11 cellular contexts compared by ENCODE assay signal in the genomic region with DNA sequence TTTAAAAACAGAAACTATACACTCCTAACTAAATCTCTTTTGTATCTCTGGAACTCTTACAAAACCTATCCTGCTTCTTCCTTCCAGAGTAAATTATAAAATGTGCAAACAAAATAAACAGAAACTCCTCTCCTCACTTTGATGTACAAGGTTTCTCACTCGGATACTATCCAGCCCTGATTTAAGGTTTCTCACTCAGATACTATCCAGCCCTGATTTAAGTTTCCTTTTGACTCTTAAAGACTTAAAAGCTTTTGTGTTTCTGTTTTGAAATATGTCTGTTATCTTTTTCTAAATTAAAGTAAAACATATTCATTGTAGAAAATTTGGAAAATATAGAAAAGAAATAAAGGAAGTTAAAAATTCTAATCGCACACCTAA.
DNase-seq lines count a peak whose midpoint lies in the region; ATAC-seq and TF ChIP-seq lines count a peak whose summit lies in the region.
"Had no signal": no experiment of that assay in that cellular context is flagged by ENCODE, and none has a peak within 500 bp of the region (broad histone marks: within the 10 kb centered on the region; RNA-seq: fewer than 3 reads in every experiment).

No MANE protein-coding gene starts in this region.

- CTCF ChIA-PET in activated naive CD4-positive, alpha-beta T cell treated with anti-CD3 and anti-CD28 coated beads for 36 hours (lab: Charles Lee): interaction anchor here (1.1 to 2.1 kb wide), 10 partner anchors 9 to 125 kb away, joined by 3 to 11 read pairs (median 5); no protein-coding TSS in a partner anchor

- peak overlapping the region; percentile 32 for H3K4me3 Mint-ChIP-seq in activated naive CD4-positive, alpha-beta T cell treated with anti-CD3 and anti-CD28 coated beads for 36 hours
- H3K4me3 Mint-ChIP-seq in T-helper 17 cell: peak overlapping the region; percentile 21
- H3K4me3 Mint-ChIP-seq: CD4-positive, CD25-positive, alpha-beta regulatory T cell had no signal

- no peaks in the 10 kb centered on the region for H3K27me3 Mint-ChIP-seq in activated naive CD4-positive, alpha-beta T cell treated with anti-CD3 and anti-CD28 coated beads for 36 hours (ENCODE audit: low read depth)
- H3K27me3 Mint-ChIP-seq in T-helper 17 cell: peaks cover 14% of the 10 kb centered on the region

- H3K9me3 ChIP-seq in T-helper 17 cell (ENCODE audit: control insufficient read depth, low read length, poor library complexity, severe bottlenecking): no peaks in the 10 kb centered on the region
- H3K9me3 ChIP-seq: HAP-1, MG63 had no signal

- no peaks in the 10 kb centered on the region for H3K36me3 Mint-ChIP-seq in activated naive CD4-positive, alpha-beta T cell treated with anti-CD3 and anti-CD28 coated beads for 36 hours (ENCODE audit: low read depth)
- no peaks in the 10 kb centered on the region for H3K36me3 Mint-ChIP-seq in T-helper 17 cell (ENCODE audit: low read depth)
- H3K36me3 Mint-ChIP-seq: CD4-positive, CD25-positive, alpha-beta regulatory T cell had no signal

- intact Hi-C loops in activated naive CD4-positive, alpha-beta T cell treated with anti-CD3 and anti-CD28 coated beads for 36 hours (cut with micrococcal nuclease): loop anchor here (1.0 to 5.0 kb wide), 4 partner anchors 121 to 1065 kb away; no protein-coding TSS in a partner anchor
- intact Hi-C loops in posterior vena cava (cut with DNase I): no loop called here

- no peaks in the 10 kb centered on the region for H3K27me3 ChIP-seq in HL-60 (ENCODE audit: insufficient read depth, poor library complexity, severe bottlenecking)

- DNase-seq in activated naive CD4-positive, alpha-beta T cell treated with anti-CD3 and anti-CD28 coated beads for 36 hours: no peak
- no peak for DNase-seq in activated naive CD4-positive, alpha-beta T cell treated with anti-CD3 and anti-CD28 coated beads, Interleukin-2, amount 50 U/mL, for 16 hours
- DNase-seq in HL-60 (ENCODE audit: low read depth in 1 of 2, low spot score in 1 of 2): no peak
- no peak for DNase-seq in T-helper 17 cell
- no peak for DNase-seq in posterior vena cava (ENCODE audit: low spot score)
- DNase-seq in NCI-H526 treated with DMSO at 0.1 percent for 48 hours (lab: John Stamatoyannopoulos, UW): no peak
- no peak for DNase-seq in NCI-H1930 (lab: John Stamatoyannopoulos, UW)
- DNase-seq: DMS79 treated with DMSO at 0.1 percent for 48 hours had no signal

- peak overlapping the region; percentile 47 for H3K27ac ChIP-seq in HL-60 (replicated peaks)

- H3K27ac Mint-ChIP-seq in activated naive CD4-positive, alpha-beta T cell treated with anti-CD3 and anti-CD28 coated beads for 36 hours: no peak overlapping the region
- H3K27ac Mint-ChIP-seq in T-helper 17 cell: no peak overlapping the region
- H3K27ac Mint-ChIP-seq: CD4-positive, CD25-positive, alpha-beta regulatory T cell had no signal

- H3K4me3 ChIP-seq in HL-60 (replicated peaks; ENCODE audit: insufficient read depth, low read length): no peak overlapping the region
- H3K4me3 ChIP-seq: HAP-1, MG63 had no signal

- ATAC-seq in T-helper 17 cell: no peak

- no peaks in the 10 kb centered on the region for H3K9me3 Mint-ChIP-seq in activated naive CD4-positive, alpha-beta T cell treated with anti-CD3 and anti-CD28 coated beads for 36 hours

- no peaks in the 10 kb centered on the region for H3K4me1 Mint-ChIP-seq in activated naive CD4-positive, alpha-beta T cell treated with anti-CD3 and anti-CD28 coated beads for 36 hours (ENCODE audit: low read depth)
- H3K4me1 Mint-ChIP-seq in T-helper 17 cell: peaks cover 2% of the 10 kb centered on the region
- H3K4me1 Mint-ChIP-seq: CD4-positive, CD25-positive, alpha-beta regulatory T cell had no signal

- no peak for TF ChIP-seq CTCF in HL-60 (IDR thresholded peaks at IDR 0.05; ENCODE audit: insufficient read depth, low read length)
